In genomic region chr6:25916330-25916729, GRCh38 we compare ENCODE assay signal across 36 cellular contexts. TPM values are rescaled to one million over a fixed set of nuclear protein-coding genes. Genes with fewer than 3 reads are reported as not detected.
"Had no signal": no experiment of that assay in that cellular context is flagged by ENCODE, and none has a peak within 500 bp of the region (broad histone marks: within the 10 kb centered on the region; RNA-seq: fewer than 3 reads in every experiment).

No MANE protein-coding gene starts in this region.

- H3K9me3 ChIP-seq: adrenal gland, body of pancreas, breast epithelium had no signal

- ATAC-seq: activated CD8-positive, alpha-beta T cell treated with anti-CD3 and anti-CD28 coated beads for 36 hours; activated naive CD4-positive, alpha-beta T cell treated with anti-CD3 and anti-CD28 coated beads, Interleukin-2, amount 50 U/mL, for 72 hours; activated T-cell treated with anti-CD3 and anti-CD28 coated beads, Interleukin-2, amount 50 U/mL, for 4 hours; activated T-cell treated with anti-CD3 and anti-CD28 coated beads, Interleukin-2, amount 50 U/mL, for 72 hours; activated T-helper 17 cell treated with anti-CD3 and anti-CD28 coated beads, Interleukin-2, amount 50 U/mL, for 72 hours; body of pancreas had no signal

- H3K4me1 ChIP-seq: adrenal gland, body of pancreas, breast epithelium had no signal

- H3K36me3 ChIP-seq: adrenal gland, brain microvascular endothelial cell, breast epithelium had no signal

- H3K27ac ChIP-seq: adrenal gland, body of pancreas, brain microvascular endothelial cell, breast epithelium, VCaP had no signal

- H3K27me3 ChIP-seq: body of pancreas, brain microvascular endothelial cell, breast epithelium had no signal

- DNase-seq: activated B cell treated with CpG ODN at 0.5 μM for 24 hours; activated CD4-positive, alpha-beta memory T cell treated with anti-CD3 and anti-CD28 coated beads for 36 hours; activated CD4-positive, alpha-beta T cell treated with anti-CD3 and anti-CD28 coated beads for 48 hours; activated CD4-positive, alpha-beta T cell treated with anti-CD3 and anti-CD28 coated beads, Interleukin-2, amount 50 U/mL, for 1 hour; activated CD4-positive, alpha-beta T cell treated with anti-CD3 and anti-CD28 coated beads, Interleukin-2, amount 50 U/mL, for 4 hours; activated CD4-positive, CD25-positive, alpha-beta regulatory T cell treated with anti-CD3 and anti-CD28 coated beads, Interleukin-2, amount 50 U/mL, for 72 hours; activated CD8-positive, alpha-beta memory T cell treated with anti-CD3 and anti-CD28 coated beads, Interleukin-2, amount 50 U/mL, for 4 hours; activated CD8-positive, alpha-beta T cell treated with anti-CD3 and anti-CD28 coated beads for 36 hours; activated effector memory CD4-positive, alpha-beta T cell treated with anti-CD3 and anti-CD28 coated beads, Interleukin-2, amount 50 U/mL, for 16 hours; activated gamma-delta T cell treated with Interleukin-2 at 50 U/mL for 16 hours; activated naive CD4-positive, alpha-beta T cell; activated naive CD4-positive, alpha-beta T cell treated with anti-CD3 and anti-CD28 coated beads for 36 hours; activated naive CD4-positive, alpha-beta T cell treated with anti-CD3 and anti-CD28 coated beads, Interleukin-2, amount 50 U/mL, for 16 hours; activated naive CD8-positive, alpha-beta T cell treated with anti-CD3 and anti-CD28 coated beads for 36 hours; activated T-cell treated with anti-CD3 and anti-CD28 coated beads for 4 hours; activated T-cell treated with anti-CD3 and anti-CD28 coated beads, Interleukin-2, amount 50 U/mL, for 1 hour; activated T-cell treated with anti-CD3 and anti-CD28 coated beads, Interleukin-2, amount 50 U/mL, for 4 hours; activated T-cell treated with anti-CD3 and anti-CD28 coated beads, Interleukin-2, amount 50 U/mL, for 72 hours; adrenal gland; amniotic stem cell; aorta; body of pancreas; brain microvascular endothelial cell; central memory CD4-positive, alpha-beta T cell; T-helper 1 cell; T-helper 2 cell; T-helper 9 cell had no signal

- FAIRE-seq: astrocyte, TTC549 had no signal

- H3K4me3 ChIP-seq: adrenal gland, body of pancreas, breast epithelium had no signal

RNA-seq across cellular contexts. Expression of gene SLC17A2, which starts 14.2 kb away (rescaled TPM):
- total RNA-seq: activated B cell treated with CpG ODN at 0.5 μM for 24 hours; activated CD4-positive, alpha-beta memory T cell treated with anti-CD3 and anti-CD28 coated beads for 36 hours; activated CD8-positive, alpha-beta memory T cell treated with anti-CD3 and anti-CD28 coated beads for 36 hours; activated CD8-positive, alpha-beta T cell treated with anti-CD3 and anti-CD28 coated beads for 36 hours; activated naive CD8-positive, alpha-beta T cell treated with anti-CD3 and anti-CD28 coated beads for 36 hours; activated T-cell treated with anti-CD3 and anti-CD28 coated beads, Interleukin-2, amount 50 U/mL, for 72 hours; activated T-helper 17 cell treated with anti-CD3 and anti-CD28 coated beads, Interleukin-2, amount 50 U/mL, for 72 hours; adrenal gland; aorta; astrocyte; body of pancreas; breast epithelium; cardiac septum; cerebellum had no signal
- polyA plus RNA-seq: adrenal gland, aorta had no signal

RNA-seq across cellular contexts. Expression of gene SLC17A3, which starts 42.3 kb away (rescaled TPM):
- total RNA-seq: activated B cell treated with CpG ODN at 0.5 μM for 24 hours; activated CD8-positive, alpha-beta memory T cell treated with anti-CD3 and anti-CD28 coated beads for 36 hours; activated CD8-positive, alpha-beta T cell treated with anti-CD3 and anti-CD28 coated beads for 36 hours; activated naive CD4-positive, alpha-beta T cell treated with anti-CD3 and anti-CD28 coated beads for 36 hours; activated naive CD8-positive, alpha-beta T cell treated with anti-CD3 and anti-CD28 coated beads for 36 hours; aorta; astrocyte; body of pancreas; breast epithelium; cardiac septum; cerebellum had no signal
- polyA plus RNA-seq: aorta had no signal
